In genomic region chr21:41133896-41134522, GRCh38 we compare ENCODE assay signal across 8 cellular contexts. TPM values are rescaled to one million over a fixed set of nuclear protein-coding genes. Genes with fewer than 3 reads are reported as not detected.
DNase-seq lines count a peak whose midpoint lies in the region; FAIRE-seq and TF ChIP-seq lines count a peak whose summit lies in the region.

No MANE protein-coding gene starts in this region.

- H3K4me1 ChIP-seq in adrenal gland (replicated peaks in 1 of 2) = no peaks in the 10 kb centered on the region
- H3K4me1 ChIP-seq in kidney (ENCODE audit: control insufficient read depth in 1 of 2, insufficient read depth in 1 of 2, low read depth in 1 of 2, low read length in 2 of 2) = no peaks in the 10 kb centered on the region
- no peaks in the 10 kb centered on the region for H3K4me1 ChIP-seq in suprapubic skin
- no peaks in the 10 kb centered on the region for H3K4me1 ChIP-seq in HAP-1

- TF ChIP-seq POLR2A in adrenal gland (IDR thresholded peaks at IDR 0.05) (no peak), suprapubic skin (IDR thresholded peaks at IDR 0.05) (no peak)

- TF ChIP-seq CTCF in LNCAP (IDR thresholded peaks at IDR 0.05) (peak; percentile 68), adrenal gland (IDR thresholded peaks at IDR 0.05) (peak in 5 of 6 experiments; percentile 26 to 52 (median 36)), kidney (IDR thresholded peaks at IDR 0.05; ENCODE audit: borderline replicate concordance, extremely low read depth, insufficient read depth) (peak; percentile 37), suprapubic skin (IDR thresholded peaks at IDR 0.05) (peak in 1 of 2 donors; percentile 22)

- no peak for FAIRE-seq in kidney (lab: Jason Lieb, UNC)

- no peak for TF ChIP-seq EP300 in suprapubic skin (IDR thresholded peaks at IDR 0.05)

- H3K36me3 ChIP-seq in adrenal gland (replicated peaks in 1 of 2) = no peaks in the 10 kb centered on the region
- no peaks in the 10 kb centered on the region for H3K36me3 ChIP-seq in kidney (ENCODE audit: control insufficient read depth in 1 of 2, insufficient read depth in 2 of 2, low read length in 2 of 2)
- H3K36me3 ChIP-seq in suprapubic skin = no peaks in the 10 kb centered on the region
- H3K36me3 ChIP-seq in HAP-1 (replicated peaks) = no peaks in the 10 kb centered on the region

- H3K9me3 ChIP-seq in adrenal gland (replicated peaks in 1 of 3) (no peaks in the 10 kb centered on the region), kidney (ENCODE audit: control insufficient read depth in 1 of 2, low read length in 2 of 2) (no peaks in the 10 kb centered on the region), suprapubic skin (no peaks in the 10 kb centered on the region), HAP-1 (no peaks in the 10 kb centered on the region)

- peak; percentile 24 for DNase-seq in G401 (ENCODE audit: low spot score)
- peak in 1 of 7 donors; percentile 9 for DNase-seq in adrenal gland
- peak; percentile 1 for DNase-seq in kidney
- DNase-seq in NCI-H187 treated with DMSO at 0.1 percent for 48 hours (lab: John Stamatoyannopoulos, UW) = no peak
- DNase-seq in islet precursor cell = no peak
- DNase-seq in suprapubic skin (ENCODE audit: low spot score in 2 of 2) = no peak
- DNase-seq in HAP-1 (ENCODE audit: low spot score in 2 of 2) = no peak

- in situ Hi-C loops in G401 (cut with HindIII; ENCODE audit: low sequenced_read_pairs) (no loop called here), HAP-1 (cut with MboI; ENCODE audit: low sequenced_read_pairs) (no loop called here)

- WGBS in adrenal gland, 4 donors = 50 to 56% (median 51%) methylated on average over 5 of the region's 5 CpGs
- WGBS in suprapubic skin = 55% methylated on average over 5 of the region's 5 CpGs

- intact Hi-C loops in adrenal gland (cut with DNase I) = no loop called here
- intact Hi-C loops in kidney (cut with DNase I) = no loop called here

- H3K27me3 ChIP-seq in adrenal gland (no peaks in the 10 kb centered on the region), suprapubic skin (no peaks in the 10 kb centered on the region), HAP-1 (ENCODE audit: low read depth) (no peaks in the 10 kb centered on the region)

- no peak overlapping the region for H3K9ac ChIP-seq in kidney (ENCODE audit: low read length in 2 of 2)

- H3K4me3 ChIP-seq in adrenal gland (no peak overlapping the region), kidney (ENCODE audit: low read length in 2 of 2) (no peak overlapping the region), suprapubic skin (no peak overlapping the region), HAP-1 (no peak overlapping the region)

- H3K27ac ChIP-seq in adrenal gland = no peak overlapping the region
- no peak overlapping the region for H3K27ac ChIP-seq in kidney (ENCODE audit: low read depth in 2 of 2, low read length in 2 of 2)
- H3K27ac ChIP-seq in suprapubic skin = no peak overlapping the region

RNA-seq across cellular contexts. Expression of gene BACE2, which starts 34.0 kb away (rescaled TPM):
- not detected in 2 replicates for total RNA-seq in G401 (2014; rRNA removed; shearing (Covaris generic))
- total RNA-seq in adrenal gland (10 to 100 TPM; 11.9 to 24.4 (median 16.5) TPM), kidney (65.7 TPM), suprapubic skin (10 to 100 TPM; 23.9 to 59.4 (median 36.6) TPM)
- polyA plus RNA-seq in adrenal gland (10 to 100 TPM in 1 of 3 donors, 1 to 10 TPM in 2; 3.9 to 15.9 (median 6.6) TPM), kidney (ENCODE audit: insufficient read depth, low read depth, low replicate concordance) (55.5 TPM)

Comparison
In these comparisons a context has a peak if more than half of its experiments do, and no peak if none do; other contexts are left out.
1. DNase-seq: peak in G401 (single experiment) and kidney (single experiment); none in NCI-H187 treated with DMSO at 0.1 percent for 48 hours (single experiment), islet precursor cell (single experiment), suprapubic skin (0 of 2) and HAP-1 (0 of 2).
2. RNA of gene BACE2, which starts 34.0 kb away (total RNA-seq): 65.7 TPM in kidney (single experiment), 23.9 to 59.4 TPM in suprapubic skin and 11.9 to 24.4 TPM in adrenal gland; not detected in G401; every median in the first group is over 10 times any median in the second.